ENCODE assay signal across 8 cellular contexts in genomic region chr1:8816306-8816705, GRCh38. TPM values are rescaled to one million over a fixed set of nuclear protein-coding genes. Genes with fewer than 3 reads are reported as not detected.
A peak's percentile ranks its signal among the peaks of the same experiment; 100 is the strongest.
DNase-seq lines count a peak whose midpoint lies in the region; ATAC-seq and TF ChIP-seq lines count a peak whose summit lies in the region.

No MANE protein-coding gene starts in this region.

- no peak overlapping the region for H3K18ac ChIP-seq in IMR-90 (ENCODE audit: low read depth, low read length)

- no peak for ATAC-seq in CD4-positive, CD25-positive, alpha-beta regulatory T cell (ENCODE audit: low read depth in 2 of 2)
- ATAC-seq in IMR-90 (ENCODE audit: low read depth): no peak
- ATAC-seq in upper lobe of right lung: no peak

- H3K79me1 ChIP-seq in IMR-90 (ENCODE audit: low read depth in 1 of 2, low read length in 2 of 2): peaks cover 16 to 38% of the 10 kb centered on the region in 2 experiments; a peak in 3 of 4 replicates

- TF ChIP-seq POLR2A in IMR-90 (IDR thresholded peaks at IDR 0.05; ENCODE audit: low read depth, low read length): no peak

- H2BK15ac ChIP-seq in IMR-90 (ENCODE audit: low read depth, low read length): no peak overlapping the region

- no TSS peak for BruUV-seq in IMR-90 (replicated peaks; lab: Mats Ljungman, UMichigan)

- peaks cover 45% of the 10 kb centered on the region for H3K27me3 Mint-ChIP-seq in CD4-positive, CD25-positive, alpha-beta regulatory T cell

- peaks cover 2% of the 10 kb centered on the region; the same call in 1 of the 2 replicates for H3K9me1 ChIP-seq in IMR-90 (ENCODE audit: insufficient read depth, low read length)

- H2BK120ac ChIP-seq in IMR-90 (ENCODE audit: low read depth, low read length): peak overlapping the region; percentile 16; the same call in 1 of the 2 replicates

- peak overlapping the region; percentile 83 for H2BK5ac ChIP-seq in IMR-90 (ENCODE audit: low read depth, low read length, poor library complexity, severe bottlenecking)

- no CpG with 5 or more reads among the region's 2 CpGs for WGBS in IMR-90 (ENCODE audit: extremely low coverage in 2 of 2, insufficient read length in 1 of 2), 2 experiments

- CTCF ChIA-PET in IMR-90 (lab: Yijun Ruan, JAX): interaction anchor here (1.3 to 2.0 kb wide), 2 partner anchors 33 to 90 kb away, joined by 4 to 6 read pairs; no protein-coding TSS in a partner anchor

- peak overlapping the region; percentile 88 to 96 (median 90) for H3K4me3 Mint-ChIP-seq in CD4-positive, CD25-positive, alpha-beta regulatory T cell

- H2BK20ac ChIP-seq in IMR-90 (ENCODE audit: low read depth, low read length): no peak overlapping the region

- H2AK9ac ChIP-seq in IMR-90 (replicated peaks; ENCODE audit: low read depth, low read length, poor library complexity): no peak overlapping the region

- H3K4me2 ChIP-seq in IMR-90 (ENCODE audit: low read depth, low read length): peak overlapping the region; percentile 92

- in situ Hi-C loops in IMR-90 (cut with MboI; ENCODE audit: low sequenced_read_pairs) (no loop called here), brain microvascular endothelial cell (cut with HindIII; ENCODE audit: low pct_ligation_motif_present, low sequenced_read_pairs) (no loop called here)

- H2AFZ ChIP-seq in IMR-90 (replicated peaks; ENCODE audit: low read length, poor library complexity): no peak overlapping the region

- peak overlapping the region in 1 of 2 experiments; percentile 66; a peak in 1 of 4 replicates for H4K8ac ChIP-seq in IMR-90 (ENCODE audit: low read depth in 2 of 2, low read length in 2 of 2)

- H3K14ac ChIP-seq in IMR-90 (replicated peaks; ENCODE audit: low read depth, low read length): no peak overlapping the region

- H3K36me3 ChIP-seq in CD4-positive, CD25-positive, alpha-beta regulatory T cell (ENCODE audit: control insufficient read depth, insufficient read depth, low read length): no peaks in the 10 kb centered on the region
- H3K36me3 ChIP-seq in IMR-90 (ENCODE audit: control insufficient read depth, insufficient read depth, low read length) (no peaks in the 10 kb centered on the region), brain microvascular endothelial cell (replicated peaks) (no peaks in the 10 kb centered on the region), upper lobe of right lung (no peaks in the 10 kb centered on the region)

- H2AK5ac ChIP-seq in IMR-90 (ENCODE audit: low read depth, low read length): no peak overlapping the region

- peak overlapping the region; percentile 87 for H3K4me3 ChIP-seq in CD4-positive, CD25-positive, alpha-beta regulatory T cell (ENCODE audit: low read depth, low read length)
- H3K4me3 ChIP-seq in IMR-90 (ENCODE audit: insufficient read depth, low read depth, low read length): peak overlapping the region; percentile 82
- peak overlapping the region; percentile 83 for H3K4me3 ChIP-seq in brain microvascular endothelial cell (ENCODE audit: low read depth, low read length)
- H3K4me3 ChIP-seq in upper lobe of right lung: peak overlapping the region; percentile 72

- peaks cover 28 to 50% (median 42%) of the 10 kb centered on the region in 4 donors for H3K4me1 Mint-ChIP-seq in CD4-positive, CD25-positive, alpha-beta regulatory T cell

- no peak overlapping the region; the same call in 1 of the 2 replicates for H3K4ac ChIP-seq in IMR-90 (ENCODE audit: low read depth, low read length)

- peak overlapping the region; percentile 86 to 97 (median 91) for H3K27ac Mint-ChIP-seq in CD4-positive, CD25-positive, alpha-beta regulatory T cell

- TF ChIP-seq RAD21 in IMR-90 (IDR thresholded peaks at IDR 0.05; ENCODE audit: low read length): no peak

- H3K56ac ChIP-seq in IMR-90 (ENCODE audit: extremely low read depth, insufficient read depth, low read length): peak overlapping the region; percentile 13; the same call in 1 of the 2 replicates

- peak overlapping the region; percentile 85 for H3K27ac ChIP-seq in CD4-positive, CD25-positive, alpha-beta regulatory T cell (ENCODE audit: insufficient read depth, low read length, poor library complexity, severe bottlenecking)
- H3K27ac ChIP-seq in IMR-90 (ENCODE audit: insufficient read depth, low read length): peak overlapping the region; percentile 40; the same call in 1 of the 2 replicates
- peak overlapping the region; percentile 70 for H3K27ac ChIP-seq in brain microvascular endothelial cell
- H3K27ac ChIP-seq in upper lobe of right lung: peak overlapping the region; percentile 94

- H3K9me3 ChIP-seq in CD4-positive, CD25-positive, alpha-beta regulatory T cell (ENCODE audit: control insufficient read depth in 2 of 2, low read length in 2 of 2): no peaks in the 10 kb centered on the region
- H3K9me3 ChIP-seq in IMR-90 (ENCODE audit: control insufficient read depth, insufficient read depth, low read length) (no peaks in the 10 kb centered on the region), upper lobe of right lung (no peaks in the 10 kb centered on the region)

- H4K5ac ChIP-seq in IMR-90 (ENCODE audit: low read depth, low read length): no peak overlapping the region

- H3K9me3 Mint-ChIP-seq in CD4-positive, CD25-positive, alpha-beta regulatory T cell: no peaks in the 10 kb centered on the region

- peak in 1 of 3 donors; percentile 29 for DNase-seq in CD4-positive, CD25-positive, alpha-beta regulatory T cell
- peak; percentile 53 for DNase-seq in IMR-90
- peak; percentile 55 for DNase-seq in brain microvascular endothelial cell
- DNase-seq in lung microvascular endothelial cell (ENCODE audit: low read depth in 2 of 2): peak; percentile 16 to 81
- no peak for DNase-seq in upper lobe of right lung
- DNase-seq in NCI-H524 treated with DMSO at 0.1 percent for 48 hours (lab: John Stamatoyannopoulos, UW): no peak
- no peak for DNase-seq in NCI-H446 (lab: John Stamatoyannopoulos, UW)
- DNase-seq in germinal center (ENCODE audit: low spot score): no peak

- H4K91ac ChIP-seq in IMR-90 (ENCODE audit: insufficient read depth, low read depth, low read length): no peak overlapping the region

- no peaks in the 10 kb centered on the region for H3K27me3 ChIP-seq in CD4-positive, CD25-positive, alpha-beta regulatory T cell (ENCODE audit: control insufficient read depth, insufficient read depth, low read length)
- H3K27me3 ChIP-seq in IMR-90 (ENCODE audit: control insufficient read depth, insufficient read depth, low read length): no peaks in the 10 kb centered on the region
- no peaks in the 10 kb centered on the region for H3K27me3 ChIP-seq in brain microvascular endothelial cell (replicated peaks)
- no peaks in the 10 kb centered on the region for H3K27me3 ChIP-seq in upper lobe of right lung

- H3K4me1 ChIP-seq in CD4-positive, CD25-positive, alpha-beta regulatory T cell (ENCODE audit: control insufficient read depth, insufficient read depth, low read length, poor library complexity, severe bottlenecking): peaks cover 30% of the 10 kb centered on the region
- H3K4me1 ChIP-seq in IMR-90 (ENCODE audit: control insufficient read depth, insufficient read depth, low read length) (peaks cover 7% of the 10 kb centered on the region), upper lobe of right lung (peaks cover 25% of the 10 kb centered on the region)

- dilution Hi-C loops in IMR-90 (cut with HindIII; ENCODE audit: low sequenced_read_pairs, unreplicated experiment): no loop called here

- H4K20me1 ChIP-seq in IMR-90 (ENCODE audit: insufficient read depth, low read length): peaks cover 21% of the 10 kb centered on the region; the same call in 1 of the 2 replicates

- intact Hi-C loops in IMR-90 (cut with micrococcal nuclease): loop anchor here (5.0 to 10.0 kb wide), 4 partner anchors 39 to 352 kb away; no protein-coding TSS in a partner anchor
- intact Hi-C loops in upper lobe of right lung (cut with DNase I): no loop called here

- no peak for TF ChIP-seq CTCF in IMR-90 (conservative IDR thresholded peaks at IDR 0.05; ENCODE audit: low read depth, low read length)
- TF ChIP-seq CTCF in brain microvascular endothelial cell (IDR thresholded peaks at IDR 0.05; ENCODE audit: low read depth, low read length, missing control alignments): no peak
- no peak for TF ChIP-seq CTCF in upper lobe of right lung (IDR thresholded peaks at IDR 0.05)

- POLR2A ChIA-PET in IMR-90 (lab: Charles Lee; ENCODE audit: unreplicated experiment): no interaction called here

- H3K23ac ChIP-seq in IMR-90 (ENCODE audit: low read depth, low read length): peak overlapping the region; percentile 87; the same call in 1 of the 2 replicates

- no peaks in the 10 kb centered on the region for H3K36me3 Mint-ChIP-seq in CD4-positive, CD25-positive, alpha-beta regulatory T cell

- H3K9ac ChIP-seq in IMR-90 (ENCODE audit: low read depth, low read length): peak overlapping the region; percentile 92; the same call in 1 of the 2 replicates

TF ChIP-seq in IMR-90, 13 proteins besides CTCF, POLR2A, EP300 and RAD21:
- TF ChIP-seq MAFK (IDR thresholded peaks at IDR 0.05; ENCODE audit: low read depth, low read length): no peak

RNA-seq across cellular contexts. Expression of gene RERE, which starts 1.1 kb away (rescaled TPM):
- 127 TPM for total RNA-seq in CD4-positive, CD25-positive, alpha-beta regulatory T cell
- 1 to 10 TPM; 3.1 to 5.8 (median 4.9) TPM for polyA plus RNA-seq in CD4-positive, CD25-positive, alpha-beta regulatory T cell
- 11.5 and 15.8 TPM in 2 replicates for total RNA-seq in IMR-90 (2012; rRNA removed)
- polyA plus RNA-seq in IMR-90 (2012; rRNA removed): 13.5 and 25.1 TPM in 2 replicates
- 7.6 and 12.1 TPM in 2 replicates for polyA plus RNA-seq in IMR-90 (2012; cell fraction: cytosol; rRNA removed)
- polyA plus RNA-seq in IMR-90 (2012; cell fraction: nucleus; rRNA removed; ENCODE audit: low replicate concordance): 27.4 and 39.6 TPM in 2 replicates
- 35.7 and 86.5 TPM in 2 replicates for total RNA-seq in lung microvascular endothelial cell
- total RNA-seq in upper lobe of right lung: 99.6 TPM

Comparison
In these comparisons a context has a peak if more than half of its experiments do, and no peak if none do; other contexts are left out.
1. DNase-seq: peak in IMR-90 (single experiment), brain microvascular endothelial cell (single experiment) and lung microvascular endothelial cell (2 of 2); none in upper lobe of right lung (single experiment), NCI-H524 treated with DMSO at 0.1 percent for 48 hours (single experiment), NCI-H446 (0 of 2) and germinal center (single experiment).
2. H3K27ac ChIP-seq: peak in every context shown above with its lines; median percentile 94 in upper lobe of right lung; 85 in CD4-positive, CD25-positive, alpha-beta regulatory T cell; 70 in brain microvascular endothelial cell; 40 in IMR-90.
3. Peak in every context shown above with its lines, with median percentiles within 50 percentile points of each other: H3K4me3 ChIP-seq.